Comparison of ENCODE assay signal across 8 cellular contexts in genomic region chr10:110643670-110644597, GRCh38. TPM values are rescaled to one million over a fixed set of nuclear protein-coding genes. Genes with fewer than 3 reads are reported as not detected.
DNase-seq lines count a peak whose midpoint lies in the region; ATAC-seq and TF ChIP-seq lines count a peak whose summit lies in the region.

TSS of gene RBM20 (plus strand) at chr10:110644336. CDS start at chr10:110644455, 119 bp downstream.

- H3K4me3 Mint-ChIP-seq in activated naive CD8-positive, alpha-beta T cell: peak within 1 kb of the TSS; percentile 81

- peaks cover 0 to 38% of the 10 kb centered on the region in 2 donors for H3K4me1 ChIP-seq in right atrium auricular region

- DNase-seq in NCI-H1417 (lab: John Stamatoyannopoulos, UW) (peak; percentile 54 to 62 (median 60)), NCI-H1417 treated with DMSO at 0.1 percent for 48 hours (lab: John Stamatoyannopoulos, UW) (no peak), NB4 (ENCODE audit: low read depth) (peak; percentile 60), right atrium auricular region (ENCODE audit: low spot score) (no peak), sciatic nerve (ENCODE audit: low spot score) (no peak), NOMO-1 (lab: John Stamatoyannopoulos, UW; ENCODE audit: unreplicated experiment in 2 of 2) (no peak)

- H3K27me3 Mint-ChIP-seq in activated naive CD8-positive, alpha-beta T cell: peaks cover 34% of the 10 kb centered on the region

- H3K36me3 ChIP-seq in right atrium auricular region: no peaks in the 10 kb centered on the region

- TF ChIP-seq CTCF in NB4 (IDR thresholded peaks at IDR 0.05; ENCODE audit: low read depth, low read length) (no peak), right atrium auricular region (IDR thresholded peaks at IDR 0.05) (peak in 1 of 2 donors; percentile 11)

- H3K4me1 Mint-ChIP-seq in activated naive CD8-positive, alpha-beta T cell (ENCODE audit: low read depth): peaks cover 33% of the 10 kb centered on the region

- H3K9me3 ChIP-seq in right atrium auricular region: no peaks in the 10 kb centered on the region

- H3K4me3 ChIP-seq in NB4 (ENCODE audit: low read depth, low read length) (peak within 1 kb of the TSS; percentile 27), right atrium auricular region (peak within 1 kb of the TSS; percentile 65 to 75)

- intact Hi-C loops in sciatic nerve (cut with DNase I): no loop called here

- no peak within 1 kb of the TSS for H3K27ac Mint-ChIP-seq in activated naive CD8-positive, alpha-beta T cell

- no peaks in the 10 kb centered on the region for H3K9me3 Mint-ChIP-seq in activated naive CD8-positive, alpha-beta T cell (ENCODE audit: low read depth)

- ATAC-seq in sciatic nerve: peak; percentile 56
- ATAC-seq in GM21529 (IDR thresholded peaks at IDR 0.05; ENCODE audit: unreplicated experiment): no peak

- H3K27me3 ChIP-seq in right atrium auricular region: no peaks in the 10 kb centered on the region

- H3K36me3 Mint-ChIP-seq in activated naive CD8-positive, alpha-beta T cell: no peaks in the 10 kb centered on the region

- H3K27ac ChIP-seq in right atrium auricular region: peak within 1 kb of the TSS; percentile 85 to 97

- TF ChIP-seq POLR2A in NB4 (IDR thresholded peaks at IDR 0.05; ENCODE audit: extremely low read depth, insufficient read length): no peak

RNA-seq across cellular contexts. Expression of gene RBM20, which starts in this region (rescaled TPM):
- total RNA-seq in right atrium auricular region: 10 to 100 TPM; 51.7 to 59.9 TPM
- total RNA-seq in sciatic nerve: 0.67 TPM

Comparison
In these comparisons a context has a peak if more than half of its experiments do, and no peak if none do; other contexts are left out.
1. RNA of gene RBM20 (total RNA-seq): 51.7 to 59.9 TPM in right atrium auricular region; 0.67 TPM in sciatic nerve (single experiment); every median in the first group is over 10 times any median in the second.
2. DNase-seq: peak in NCI-H1417 (3 of 3) and NB4 (single experiment); none in NCI-H1417 treated with DMSO at 0.1 percent for 48 hours (single experiment), right atrium auricular region (single experiment), sciatic nerve (single experiment) and NOMO-1 (0 of 2).
3. Peak in ATAC-seq in sciatic nerve; RNA of the gene not detected or under 1 TPM.